1 cellular context compared by ENCODE assay signal in the genomic region with DNA sequence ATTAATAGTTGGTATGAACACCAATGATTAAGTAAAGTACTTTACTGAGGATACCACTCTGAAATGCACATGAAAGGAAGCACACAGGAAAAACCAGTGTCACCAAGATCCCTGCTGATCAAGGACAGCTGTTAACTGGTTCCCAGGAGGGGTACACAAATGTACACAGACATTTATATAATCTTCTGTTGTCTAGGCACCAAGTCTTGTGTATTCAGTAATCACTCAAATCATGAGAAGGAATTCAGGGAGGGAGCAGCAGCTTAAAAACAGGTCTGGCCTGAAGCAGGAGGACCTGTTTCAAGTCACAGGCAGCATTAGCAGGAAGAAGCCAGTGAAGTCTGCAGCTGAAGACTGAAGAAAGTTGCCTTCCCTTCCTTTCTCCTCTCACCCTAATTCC.
TF ChIP-seq lines count a peak whose summit lies in the region.

No MANE protein-coding gene starts in this region.

TF ChIP-seq in WTC11, 78 proteins besides CTCF, POLR2A, EP300 and RAD21 (continued from another document):
- TF ChIP-seq, protein P1, sequence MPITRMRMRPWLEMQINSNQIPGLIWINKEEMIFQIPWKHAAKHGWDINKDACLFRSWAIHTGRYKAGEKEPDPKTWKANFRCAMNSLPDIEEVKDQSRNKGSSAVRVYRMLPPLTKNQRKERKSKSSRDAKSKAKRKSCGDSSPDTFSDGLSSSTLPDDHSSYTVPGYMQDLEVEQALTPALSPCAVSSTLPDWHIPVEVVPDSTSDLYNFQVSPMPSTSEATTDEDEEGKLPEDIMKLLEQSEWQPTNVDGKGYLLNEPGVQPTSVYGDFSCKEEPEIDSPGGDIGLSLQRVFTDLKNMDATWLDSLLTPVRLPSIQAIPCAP (CRISPR knock-in tag; IDR thresholded peaks at IDR 0.05), result no peak
- TF ChIP-seq IRF2 (CRISPR knock-in tag; IDR thresholded peaks at IDR 0.05; ENCODE audit: borderline replicate concordance, low read depth) (no peak), JUN (CRISPR knock-in tag; IDR thresholded peaks at IDR 0.05) (no peak), SMAD4 (CRISPR knock-in tag; IDR thresholded peaks at IDR 0.05) (no peak), GTF2I (CRISPR knock-in tag; conservative IDR thresholded peaks at IDR 0.05) (no peak)
- TF ChIP-seq, protein P2, sequence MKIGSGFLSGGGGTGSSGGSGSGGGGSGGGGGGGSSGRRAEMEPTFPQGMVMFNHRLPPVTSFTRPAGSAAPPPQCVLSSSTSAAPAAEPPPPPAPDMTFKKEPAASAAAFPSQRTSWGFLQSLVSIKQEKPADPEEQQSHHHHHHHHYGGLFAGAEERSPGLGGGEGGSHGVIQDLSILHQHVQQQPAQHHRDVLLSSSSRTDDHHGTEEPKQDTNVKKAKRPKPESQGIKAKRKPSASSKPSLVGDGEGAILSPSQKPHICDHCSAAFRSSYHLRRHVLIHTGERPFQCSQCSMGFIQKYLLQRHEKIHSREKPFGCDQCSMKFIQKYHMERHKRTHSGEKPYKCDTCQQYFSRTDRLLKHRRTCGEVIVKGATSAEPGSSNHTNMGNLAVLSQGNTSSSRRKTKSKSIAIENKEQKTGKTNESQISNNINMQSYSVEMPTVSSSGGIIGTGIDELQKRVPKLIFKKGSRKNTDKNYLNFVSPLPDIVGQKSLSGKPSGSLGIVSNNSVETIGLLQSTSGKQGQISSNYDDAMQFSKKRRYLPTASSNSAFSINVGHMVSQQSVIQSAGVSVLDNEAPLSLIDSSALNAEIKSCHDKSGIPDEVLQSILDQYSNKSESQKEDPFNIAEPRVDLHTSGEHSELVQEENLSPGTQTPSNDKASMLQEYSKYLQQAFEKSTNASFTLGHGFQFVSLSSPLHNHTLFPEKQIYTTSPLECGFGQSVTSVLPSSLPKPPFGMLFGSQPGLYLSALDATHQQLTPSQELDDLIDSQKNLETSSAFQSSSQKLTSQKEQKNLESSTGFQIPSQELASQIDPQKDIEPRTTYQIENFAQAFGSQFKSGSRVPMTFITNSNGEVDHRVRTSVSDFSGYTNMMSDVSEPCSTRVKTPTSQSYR (CRISPR knock-in tag; IDR thresholded peaks at IDR 0.05), result no peak
- TF ChIP-seq, protein P3, sequence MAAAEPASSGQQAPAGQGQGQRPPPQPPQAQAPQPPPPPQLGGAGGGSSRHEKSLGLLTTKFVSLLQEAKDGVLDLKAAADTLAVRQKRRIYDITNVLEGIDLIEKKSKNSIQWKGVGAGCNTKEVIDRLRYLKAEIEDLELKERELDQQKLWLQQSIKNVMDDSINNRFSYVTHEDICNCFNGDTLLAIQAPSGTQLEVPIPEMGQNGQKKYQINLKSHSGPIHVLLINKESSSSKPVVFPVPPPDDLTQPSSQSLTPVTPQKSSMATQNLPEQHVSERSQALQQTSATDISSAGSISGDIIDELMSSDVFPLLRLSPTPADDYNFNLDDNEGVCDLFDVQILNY (CRISPR knock-in tag; IDR thresholded peaks at IDR 0.05), result no peak
- TF ChIP-seq, protein P4, sequence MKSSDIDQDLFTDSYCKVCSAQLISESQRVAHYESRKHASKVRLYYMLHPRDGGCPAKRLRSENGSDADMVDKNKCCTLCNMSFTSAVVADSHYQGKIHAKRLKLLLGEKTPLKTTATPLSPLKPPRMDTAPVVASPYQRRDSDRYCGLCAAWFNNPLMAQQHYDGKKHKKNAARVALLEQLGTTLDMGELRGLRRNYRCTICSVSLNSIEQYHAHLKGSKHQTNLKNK (CRISPR knock-in tag; IDR thresholded peaks at IDR 0.05), result no peak
- TF ChIP-seq, protein P5, sequence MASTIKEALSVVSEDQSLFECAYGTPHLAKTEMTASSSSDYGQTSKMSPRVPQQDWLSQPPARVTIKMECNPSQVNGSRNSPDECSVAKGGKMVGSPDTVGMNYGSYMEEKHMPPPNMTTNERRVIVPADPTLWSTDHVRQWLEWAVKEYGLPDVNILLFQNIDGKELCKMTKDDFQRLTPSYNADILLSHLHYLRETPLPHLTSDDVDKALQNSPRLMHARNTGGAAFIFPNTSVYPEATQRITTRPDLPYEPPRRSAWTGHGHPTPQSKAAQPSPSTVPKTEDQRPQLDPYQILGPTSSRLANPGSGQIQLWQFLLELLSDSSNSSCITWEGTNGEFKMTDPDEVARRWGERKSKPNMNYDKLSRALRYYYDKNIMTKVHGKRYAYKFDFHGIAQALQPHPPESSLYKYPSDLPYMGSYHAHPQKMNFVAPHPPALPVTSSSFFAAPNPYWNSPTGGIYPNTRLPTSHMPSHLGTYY (CRISPR knock-in tag; IDR thresholded peaks at IDR 0.05), result no peak
- TF ChIP-seq, protein P6, sequence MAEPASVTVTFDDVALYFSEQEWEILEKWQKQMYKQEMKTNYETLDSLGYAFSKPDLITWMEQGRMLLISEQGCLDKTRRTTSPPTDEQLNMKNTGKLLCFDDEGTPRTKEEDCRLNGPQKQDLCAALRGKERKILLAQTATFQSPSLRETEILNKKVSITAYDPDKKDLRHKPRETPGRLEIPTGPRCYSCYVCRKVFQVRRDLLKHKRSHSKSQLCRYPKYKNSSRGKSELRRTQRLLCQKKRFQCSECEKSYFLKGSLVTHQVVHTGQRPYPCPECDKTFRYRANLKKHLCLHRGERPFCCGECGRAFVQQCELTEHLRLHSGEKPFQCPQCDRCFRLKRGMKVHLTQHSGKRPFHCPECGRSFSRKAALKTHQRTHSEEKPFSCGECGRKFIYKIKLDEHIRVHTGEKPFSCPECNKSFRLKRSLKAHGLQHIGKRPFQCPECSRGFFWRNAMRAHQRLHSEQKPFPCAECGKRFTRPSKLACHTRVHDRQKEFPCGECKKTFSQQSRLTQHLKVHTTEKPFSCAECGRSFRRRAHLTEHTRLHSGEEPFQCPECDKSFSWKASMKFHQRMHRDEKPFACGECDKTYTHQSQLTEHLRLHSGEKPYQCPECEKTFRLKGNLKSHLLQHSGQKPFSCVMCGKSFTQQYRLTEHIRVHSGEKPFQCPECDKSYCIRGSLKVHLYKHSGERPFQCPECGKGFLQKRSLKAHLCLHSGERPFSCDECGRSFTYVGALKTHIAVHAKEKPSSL (CRISPR knock-in tag; conservative IDR thresholded peaks at IDR 0.05), result no peak
